Comparison of ENCODE assay signal across 12 cellular contexts in the genomic region with DNA sequence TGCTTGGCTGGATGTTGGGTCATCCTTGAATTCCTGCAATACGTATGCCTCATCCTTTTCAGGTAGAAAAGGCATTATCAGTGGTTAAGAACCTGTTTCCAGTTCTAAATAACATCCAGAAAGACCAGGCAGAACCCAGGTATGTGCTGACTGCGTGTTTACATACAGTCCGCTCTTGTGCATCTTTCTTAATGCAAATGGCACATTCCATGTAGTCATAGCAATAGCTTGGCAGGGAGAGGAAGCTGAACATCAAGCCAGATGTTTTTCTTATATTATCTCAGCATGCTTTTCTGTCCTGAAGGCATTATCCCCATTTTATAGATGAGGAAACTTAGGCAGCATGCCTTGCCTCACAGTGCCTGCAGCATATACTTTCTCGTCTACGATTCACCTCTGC. TPM values are rescaled to one million over a fixed set of nuclear protein-coding genes. Genes with fewer than 3 reads are reported as not detected.
DNase-seq lines count a peak whose midpoint lies in the region; ATAC-seq and TF ChIP-seq lines count a peak whose summit lies in the region.
"Had no signal": no experiment of that assay in that cellular context is flagged by ENCODE, and none has a peak within 500 bp of the region (broad histone marks: within the 10 kb centered on the region; RNA-seq: fewer than 3 reads in every experiment).

No MANE protein-coding gene starts in this region.

- no CpG with 5 or more reads among the region's 5 CpGs for WGBS in trophoblast cell (ENCODE audit: extremely low coverage, insufficient coverage, insufficient read length)

- H3K9ac ChIP-seq in OCI-LY3 (ENCODE audit: low read length) (no peak overlapping the region), fibroblast of lung (ENCODE audit: insufficient read depth, low read length) (no peak overlapping the region), trophoblast cell (ENCODE audit: low read length) (no peak overlapping the region)

- H2BK120ac ChIP-seq in trophoblast cell (ENCODE audit: insufficient read depth, low read length, poor library complexity), result no peak overlapping the region

- H3K4me3 ChIP-seq in Caco-2 (ENCODE audit: low read depth, low read length), result no peak overlapping the region
- peak overlapping the region; percentile 86 for H3K4me3 ChIP-seq in OCI-LY3 (ENCODE audit: low read length)
- peak overlapping the region; percentile 60 to 90 (median 80) for H3K4me3 ChIP-seq in fibroblast of lung (replicated peaks in 1 of 4; ENCODE audit: control extremely low read depth in 1 of 4, insufficient read depth in 1 of 4, low read depth in 3 of 4, low read length in 4 of 4)
- H3K4me3 ChIP-seq in trophoblast cell (ENCODE audit: low read depth, low read length), result no peak overlapping the region

- peaks cover 26% of the 10 kb centered on the region for H4K20me1 ChIP-seq in OCI-LY3 (ENCODE audit: insufficient read depth, low read length)
- H4K20me1 ChIP-seq in fibroblast of lung (ENCODE audit: control insufficient read depth, extremely low read depth, insufficient read depth, low read length), result no peaks in the 10 kb centered on the region

- H3K27me3 ChIP-seq in Caco-2 (replicated peaks; ENCODE audit: control insufficient read depth, insufficient read depth, low read length) (0 out of 2 replicates have a peak, but pooled peaks cover 2% of the 10 kb centered on the region), OCI-LY3 (ENCODE audit: low read depth, low read length) (peaks cover 38% of the 10 kb centered on the region), fibroblast of lung (ENCODE audit: control insufficient read depth, insufficient read depth, low read length) (no peaks in the 10 kb centered on the region), trophoblast cell (ENCODE audit: insufficient read depth, low read length) (peaks cover 24% of the 10 kb centered on the region)

- POLR2A ChIA-PET in Caco-2 (lab: Charles Lee), result no interaction called here

- no peak overlapping the region for H4K12ac ChIP-seq in trophoblast cell (ENCODE audit: low read depth, low read length)

- H3K4me1 ChIP-seq in Caco-2, result peaks cover 25% of the 10 kb centered on the region
- H3K4me1 ChIP-seq in OCI-LY3 (ENCODE audit: low read length), result peaks cover 40% of the 10 kb centered on the region
- H3K4me1 ChIP-seq in fibroblast of lung (ENCODE audit: control insufficient read depth, extremely low read depth, insufficient read depth, low read length), result no peaks in the 10 kb centered on the region
- H3K4me1 ChIP-seq in trophoblast cell (ENCODE audit: control insufficient read depth in 1 of 2, insufficient read depth in 2 of 2, low read length in 2 of 2), result peaks cover 7 to 10% of the 10 kb centered on the region in 2 experiments

- no peak for ATAC-seq in HG02642 (IDR thresholded peaks at IDR 0.05; ENCODE audit: poor library complexity, unreplicated experiment)
- ATAC-seq: stimulated activated naive CD8-positive, alpha-beta T cell treated with anti-CD3 and anti-CD28 coated beads, Interleukin-15, amount 100 ng/mL, for 72 hours had no signal

- H3K4me1 Mint-ChIP-seq in Caco-2 (ENCODE audit: low read depth, unreplicated experiment) (no peaks in the 10 kb centered on the region), endothelial cell (ENCODE audit: unreplicated experiment) (no peaks in the 10 kb centered on the region)
- H3K4me1 Mint-ChIP-seq: activated naive CD8-positive, alpha-beta T cell treated with anti-CD3 and anti-CD28 coated beads, Interleukin-2, amount 10 ng/mL, durations not matched to agents 7 days and 5 days had no signal

- H3K27ac Mint-ChIP-seq in Caco-2 (ENCODE audit: unreplicated experiment) (no peak overlapping the region), endothelial cell (ENCODE audit: unreplicated experiment) (no peak overlapping the region)
- H3K27ac Mint-ChIP-seq: activated naive CD8-positive, alpha-beta T cell treated with anti-CD3 and anti-CD28 coated beads, Interleukin-2, amount 10 ng/mL, durations not matched to agents 7 days and 5 days; stimulated activated naive CD8-positive, alpha-beta T cell treated with anti-CD3 and anti-CD28 coated beads, Interleukin-15, amount 100 ng/mL, for 72 hours had no signal

- peaks cover 18% of the 10 kb centered on the region; the same call in 1 of the 2 replicates for H3K79me2 ChIP-seq in OCI-LY3 (ENCODE audit: low read length)
- H3K79me2 ChIP-seq in fibroblast of lung (ENCODE audit: control insufficient read depth, insufficient read depth, low read length), result peaks cover 25% of the 10 kb centered on the region
- H3K79me2 ChIP-seq in trophoblast cell (ENCODE audit: control insufficient read depth, insufficient read depth, low read length, poor library complexity), result no peaks in the 10 kb centered on the region

- no peak overlapping the region for H3K14ac ChIP-seq in trophoblast cell (ENCODE audit: low read length)

- H2BK12ac ChIP-seq in trophoblast cell (ENCODE audit: low read length), result no peak overlapping the region

- H3K4me3 Mint-ChIP-seq in Caco-2 (ENCODE audit: unreplicated experiment) (peak overlapping the region; percentile 17), endothelial cell (ENCODE audit: unreplicated experiment) (no peak overlapping the region)

- no peak overlapping the region for H3K4ac ChIP-seq in trophoblast cell (ENCODE audit: low read depth, low read length)

- H2AFZ ChIP-seq in OCI-LY3 (ENCODE audit: low read depth, low read length), result no peak overlapping the region
- H2AFZ ChIP-seq in fibroblast of lung (ENCODE audit: low read length), result no peak overlapping the region
- no peak overlapping the region for H2AFZ ChIP-seq in trophoblast cell (ENCODE audit: insufficient read depth, low read length, poor library complexity)

- no TSS peak for BruUV-seq in Caco-2 (replicated peaks; lab: Mats Ljungman, UMichigan)

- CTCF ChIA-PET in Caco-2 (lab: Charles Lee), result interaction anchor here (3.1 kb wide), 1 partner anchor 129 kb away, joined by 8 read pairs; no protein-coding TSS in a partner anchor

- no peak for TF ChIP-seq CTCF in Caco-2 (IDR thresholded peaks at IDR 0.05; ENCODE audit: insufficient read depth in 1 of 2, low read depth in 1 of 2, low read length in 1 of 2, severe bottlenecking in 1 of 2, unreplicated experiment in 1 of 2)
- TF ChIP-seq CTCF in OCI-LY3 (IDR thresholded peaks at IDR 0.05; ENCODE audit: low read depth, low read length), result no peak
- TF ChIP-seq CTCF in fibroblast of lung (conservative IDR thresholded peaks at IDR 0.05 in 1 of 2, IDR thresholded peaks at IDR 0.05 in 1 of 2; ENCODE audit: low read depth in 1 of 2, low read length in 2 of 2), result no peak
- TF ChIP-seq CTCF in endothelial cell (IDR thresholded peaks at IDR 0.05; ENCODE audit: unreplicated experiment), result no peak

- H3K36me3 Mint-ChIP-seq in Caco-2 (ENCODE audit: insufficient read depth, unreplicated experiment) (no peaks in the 10 kb centered on the region), endothelial cell (ENCODE audit: low read depth, unreplicated experiment) (no peaks in the 10 kb centered on the region)
- H3K36me3 Mint-ChIP-seq: activated naive CD8-positive, alpha-beta T cell treated with anti-CD3 and anti-CD28 coated beads, Interleukin-2, amount 10 ng/mL, durations not matched to agents 7 days and 5 days had no signal

- H4K8ac ChIP-seq in trophoblast cell (ENCODE audit: low read depth, low read length), result no peak overlapping the region

- intact Hi-C loops in Caco-2 (cut with micrococcal nuclease; ENCODE audit: unreplicated experiment), result loop anchor here (2.0 kb wide), 3 partner anchors 26 to 128 kb away; no protein-coding TSS in a partner anchor

- no peak overlapping the region for H2BK5ac ChIP-seq in trophoblast cell (ENCODE audit: low read depth, low read length, poor library complexity)

- DNase-seq in Caco-2 (no peak), fibroblast of lung (ENCODE audit: low read depth in 2 of 2) (peak; percentile 35 to 57), trophoblast cell (peak; percentile 75 to 95), NCI-H2081 treated with DMSO at 0.1 percent for 48 hours (lab: John Stamatoyannopoulos, UW) (no peak), endothelial cell (ENCODE audit: low spot score) (no peak)
- DNase-seq in NK-92 treated with Interleukin-12 subunit alpha and Interleukin-12 subunit beta, amount 100 ng/mL, for 24 hours (lab: John Stamatoyannopoulos, UW), result no peak
- DNase-seq: activated naive CD8-positive, alpha-beta T cell treated with anti-CD3 and anti-CD28 coated beads, Interleukin-2, amount 10 ng/mL, durations not matched to agents 7 days and 5 days; NCI-H1417 treated with DMSO at 0.1 percent for 48 hours; stimulated activated naive CD8-positive, alpha-beta T cell treated with anti-CD3 and anti-CD28 coated beads, Interleukin-15, amount 100 ng/mL, for 72 hours had no signal

- no peaks in the 10 kb centered on the region for H3K79me1 ChIP-seq in trophoblast cell (ENCODE audit: low read length)

- H3K4me2 ChIP-seq in OCI-LY3 (ENCODE audit: low read length), result peak overlapping the region; percentile 76
- peak overlapping the region; percentile 87 for H3K4me2 ChIP-seq in fibroblast of lung (ENCODE audit: extremely low read depth, insufficient read depth, low read length)
- H3K4me2 ChIP-seq in trophoblast cell (ENCODE audit: low read length), result no peak overlapping the region

- H3K27ac ChIP-seq in OCI-LY3 (ENCODE audit: low read length) (no peak overlapping the region), fibroblast of lung (ENCODE audit: insufficient read depth, low read length) (no peak overlapping the region), trophoblast cell (ENCODE audit: low read depth, low read length) (no peak overlapping the region)
- H3K27ac ChIP-seq: VCaP had no signal

- no peaks in the 10 kb centered on the region for H3K36me3 ChIP-seq in Caco-2 (ENCODE audit: control insufficient read depth, insufficient read depth, low read length)
- no peaks in the 10 kb centered on the region for H3K36me3 ChIP-seq in OCI-LY3 (replicated peaks; ENCODE audit: low read depth, low read length)
- H3K36me3 ChIP-seq in fibroblast of lung (ENCODE audit: control insufficient read depth, insufficient read depth, low read length), result no peaks in the 10 kb centered on the region
- H3K36me3 ChIP-seq in trophoblast cell (ENCODE audit: control insufficient read depth in 1 of 2, insufficient read depth in 2 of 2, low read length in 2 of 2), result no peaks in the 10 kb centered on the region

- H2AK5ac ChIP-seq in trophoblast cell (ENCODE audit: low read length), result no peak overlapping the region

- no peaks in the 10 kb centered on the region for H3K27me3 Mint-ChIP-seq in Caco-2 (ENCODE audit: insufficient read depth, unreplicated experiment)
- H3K27me3 Mint-ChIP-seq in endothelial cell (ENCODE audit: unreplicated experiment), result peaks cover 8% of the 10 kb centered on the region

- H3K18ac ChIP-seq in trophoblast cell (ENCODE audit: low read length), result no peak overlapping the region

- H3K9me3 ChIP-seq in Caco-2, result no peaks in the 10 kb centered on the region
- no peaks in the 10 kb centered on the region for H3K9me3 ChIP-seq in OCI-LY3 (ENCODE audit: insufficient read depth, low read length)
- H3K9me3 ChIP-seq in fibroblast of lung (ENCODE audit: control insufficient read depth, insufficient read depth, low read depth, low read length), result no peaks in the 10 kb centered on the region
- H3K9me3 ChIP-seq in trophoblast cell (ENCODE audit: insufficient read depth, low read depth, low read length), result no peaks in the 10 kb centered on the region

- no peak overlapping the region for H4K91ac ChIP-seq in trophoblast cell (ENCODE audit: low read depth, low read length)

- no peak overlapping the region for H3K23ac ChIP-seq in trophoblast cell (ENCODE audit: low read length)

- H3K9me3 Mint-ChIP-seq in Caco-2 (ENCODE audit: unreplicated experiment), result no peaks in the 10 kb centered on the region
- H3K9me3 Mint-ChIP-seq in endothelial cell (ENCODE audit: unreplicated experiment), result no peaks in the 10 kb centered on the region
- H3K9me3 Mint-ChIP-seq: activated naive CD8-positive, alpha-beta T cell treated with anti-CD3 and anti-CD28 coated beads, Interleukin-2, amount 10 ng/mL, durations not matched to agents 7 days and 5 days; stimulated activated naive CD8-positive, alpha-beta T cell treated with anti-CD3 and anti-CD28 coated beads, Interleukin-15, amount 100 ng/mL, for 72 hours had no signal

RNA-seq across cellular contexts. Expression of a gene that starts 2.1 kb away (rescaled TPM):
- total RNA-seq in Caco-2 (2022) (2.9 TPM in 2 replicates), fibroblast of lung (3.1 and 14.0 TPM in 2 replicates), endothelial cell (ENCODE audit: unreplicated experiment) (7.8 TPM)
- polyA plus RNA-seq in fibroblast of lung, result 3.8 and 5.1 TPM in 2 replicates
- 2.8 and 4.1 TPM in 2 replicates for polyA plus RNA-seq in fibroblast of lung (2012)
- polyA minus RNA-seq in fibroblast of lung (ENCODE audit: low replicate concordance), result 2.1 and 5.4 TPM in 2 replicates
- polyA plus RNA-seq in trophoblast cell (2013), result 0.40 and 0.47 TPM in 2 replicates
- total RNA-seq: activated naive CD8-positive, alpha-beta T cell treated with anti-CD3 and anti-CD28 coated beads, Interleukin-2, amount 10 ng/mL, durations not matched to agents 7 days and 5 days had no signal

Comparison
In these comparisons a context has a peak if more than half of its experiments do, and no peak if none do; other contexts are left out.
1. DNase-seq: peak in fibroblast of lung (2 of 2) and trophoblast cell (2 of 2); none in Caco-2 (0 of 2), NCI-H2081 treated with DMSO at 0.1 percent for 48 hours (single experiment), endothelial cell (single experiment) and NK-92 treated with Interleukin-12 subunit alpha and Interleukin-12 subunit beta, amount 100 ng/mL, for 24 hours (single experiment).
2. H3K4me3 ChIP-seq: peak in OCI-LY3 (single experiment) and fibroblast of lung (4 of 4); none in Caco-2 (single experiment) and trophoblast cell (single experiment).